In genomic region chr7:158235862-158236261, GRCh38 we compare ENCODE assay signal across 32 cellular contexts.
"Had no signal": no experiment of that assay in that cellular context is flagged by ENCODE, and none has a peak within 500 bp of the region (broad histone marks: within the 10 kb centered on the region; RNA-seq: fewer than 3 reads in every experiment).

No MANE protein-coding gene starts in this region.

- H3K9me3 ChIP-seq: colonic mucosa, gastrocnemius medialis had no signal

- H3K4me1 ChIP-seq: ascending aorta, breast epithelium, colonic mucosa, foreskin keratinocyte, gastrocnemius medialis had no signal

- H3K36me3 ChIP-seq: ascending aorta, breast epithelium, cardiac muscle cell, colonic mucosa, gastrocnemius medialis, WERI-Rb-1 had no signal

- H3K27ac ChIP-seq: ascending aorta, breast epithelium, cardiac muscle cell, colonic mucosa, foreskin keratinocyte, gastrocnemius medialis, WERI-Rb-1 had no signal

- ATAC-seq: activated CD4-positive, CD25-positive, alpha-beta regulatory T cell treated with anti-CD3 and anti-CD28 coated beads, Interleukin-2, amount 50 U/mL, for 24 hours; activated naive CD4-positive, alpha-beta T cell treated with anti-CD3 and anti-CD28 coated beads, Interleukin-2, amount 50 U/mL, for 72 hours; activated T-cell treated with anti-CD3 and anti-CD28 coated beads, Interleukin-2, amount 50 U/mL, for 72 hours; esophagus mucosa; foreskin keratinocyte; gastrocnemius medialis; T-helper 17 cell had no signal

- H3K4me1 Mint-ChIP-seq: activated B cell treated with CpG ODN at 0.5 μM for 24 hours; activated CD4-positive, alpha-beta memory T cell treated with anti-CD3 and anti-CD28 coated beads, Interleukin-2, amount 10 ng/mL, durations not matched to agents 7 days and 5 days; activated naive CD4-positive, alpha-beta T cell treated with anti-CD3 and anti-CD28 coated beads, Interleukin-2, amount 10 ng/mL, durations not matched to agents 7 days and 5 days; activated naive CD8-positive, alpha-beta T cell treated with anti-CD3 and anti-CD28 coated beads, Interleukin-2, amount 10 ng/mL, durations not matched to agents 7 days and 5 days; endodermal cell; T-helper 17 cell had no signal

- H3K4me3 ChIP-seq: ascending aorta, breast epithelium, cardiac muscle cell, colonic mucosa, gastrocnemius medialis had no signal

- H3K27me3 ChIP-seq: ascending aorta, breast epithelium, cardiac muscle cell, colonic mucosa, foreskin keratinocyte, gastrocnemius medialis had no signal

- H3K36me3 Mint-ChIP-seq: activated naive CD4-positive, alpha-beta T cell treated with anti-CD3 and anti-CD28 coated beads, Interleukin-2, amount 10 ng/mL, durations not matched to agents 7 days and 5 days; activated naive CD4-positive, alpha-beta T cell treated with anti-CD3 and anti-CD28 coated beads, Interleukin-2, amount 50 U/mL, for 72 hours; activated naive CD8-positive, alpha-beta T cell treated with anti-CD3 and anti-CD28 coated beads, Interleukin-2, amount 10 ng/mL, durations not matched to agents 7 days and 5 days had no signal

- H3K27ac Mint-ChIP-seq: activated B cell treated with CpG ODN at 0.5 μM for 24 hours; activated CD4-positive, alpha-beta memory T cell treated with anti-CD3 and anti-CD28 coated beads, Interleukin-2, amount 10 ng/mL, durations not matched to agents 7 days and 5 days; activated naive CD4-positive, alpha-beta T cell treated with anti-CD3 and anti-CD28 coated beads, Interleukin-2, amount 10 ng/mL, durations not matched to agents 7 days and 5 days; activated naive CD4-positive, alpha-beta T cell treated with anti-CD3 and anti-CD28 coated beads, Interleukin-2, amount 50 U/mL, for 72 hours; activated naive CD8-positive, alpha-beta T cell treated with anti-CD3 and anti-CD28 coated beads, Interleukin-2, amount 10 ng/mL, durations not matched to agents 7 days and 5 days; activated T-cell treated with anti-CD3 and anti-CD28 coated beads, Interleukin-2, amount 50 U/mL, for 24 hours; activated T-cell treated with anti-CD3 and anti-CD28 coated beads, Interleukin-2, amount 50 U/mL, for 72 hours; brain; endodermal cell; T-helper 17 cell; T-helper 2 cell treated with Interferon-gamma antibody and Interleukin-4, amounts not matched to agents 5 μg/mL and 100 μg/mL, for 36 hours had no signal

- H3K4me3 Mint-ChIP-seq: activated B cell treated with CpG ODN at 0.5 μM for 24 hours; activated CD4-positive, alpha-beta memory T cell treated with anti-CD3 and anti-CD28 coated beads, Interleukin-2, amount 10 ng/mL, durations not matched to agents 7 days and 5 days; activated naive CD4-positive, alpha-beta T cell treated with anti-CD3 and anti-CD28 coated beads, Interleukin-2, amount 10 ng/mL, durations not matched to agents 7 days and 5 days; activated naive CD8-positive, alpha-beta T cell treated with anti-CD3 and anti-CD28 coated beads, Interleukin-2, amount 10 ng/mL, durations not matched to agents 7 days and 5 days; activated T-cell treated with anti-CD3 and anti-CD28 coated beads, Interleukin-2, amount 50 U/mL, for 24 hours; activated T-cell treated with anti-CD3 and anti-CD28 coated beads, Interleukin-2, amount 50 U/mL, for 72 hours; brain; endodermal cell; T-helper 17 cell; T-helper 2 cell treated with Interferon-gamma antibody and Interleukin-4, amounts not matched to agents 5 μg/mL and 100 μg/mL, for 36 hours had no signal

- H3K27me3 Mint-ChIP-seq: activated B cell treated with CpG ODN at 0.5 μM for 24 hours; activated CD4-positive, alpha-beta memory T cell treated with anti-CD3 and anti-CD28 coated beads, Interleukin-2, amount 10 ng/mL, durations not matched to agents 7 days and 5 days; activated naive CD4-positive, alpha-beta T cell treated with anti-CD3 and anti-CD28 coated beads, Interleukin-2, amount 10 ng/mL, durations not matched to agents 7 days and 5 days; activated naive CD8-positive, alpha-beta T cell treated with anti-CD3 and anti-CD28 coated beads, Interleukin-2, amount 10 ng/mL, durations not matched to agents 7 days and 5 days; activated T-cell treated with anti-CD3 and anti-CD28 coated beads, Interleukin-2, amount 50 U/mL, for 24 hours; T-helper 17 cell had no signal

- DNase-seq: activated B cell treated with CpG ODN at 0.5 μM for 24 hours; activated CD4-positive, alpha-beta memory T cell treated with anti-CD3 and anti-CD28 coated beads, Interleukin-2, amount 10 ng/mL, durations not matched to agents 7 days and 5 days; activated CD4-positive, alpha-beta T cell treated with anti-CD3 and anti-CD28 coated beads for 48 hours; activated CD4-positive, alpha-beta T cell treated with anti-CD3 and anti-CD28 coated beads, Interleukin-2, amount 50 U/mL, for 4 hours; activated CD8-positive, alpha-beta memory T cell treated with anti-CD3 and anti-CD28 coated beads, Interleukin-2, amount 50 U/mL, for 48 hours; activated gamma-delta T cell; activated naive CD4-positive, alpha-beta T cell; activated naive CD4-positive, alpha-beta T cell treated with anti-CD3 and anti-CD28 coated beads, Interleukin-2, amount 10 ng/mL, durations not matched to agents 7 days and 5 days; activated naive CD8-positive, alpha-beta T cell treated with anti-CD3 and anti-CD28 coated beads, Interleukin-2, amount 10 ng/mL, durations not matched to agents 7 days and 5 days; activated T-cell treated with anti-CD3 and anti-CD28 coated beads for 4 hours; activated T-cell treated with anti-CD3 and anti-CD28 coated beads, Interleukin-2, amount 50 U/mL, for 24 hours; activated T-cell treated with anti-CD3 and anti-CD28 coated beads, Interleukin-2, amount 50 U/mL, for 72 hours; central memory CD4-positive, alpha-beta T cell; cerebellar nuclear complex; colonic mucosa; effector memory CD4-positive, alpha-beta T cell; endodermal cell; foreskin keratinocyte; gastrocnemius medialis; glutamatergic neuron; T-helper 1 cell; T-helper 17 cell; T1000; WERI-Rb-1 had no signal
